ENCODE assay signal across 13 cellular contexts in genomic region chr4:140719022-140719421, GRCh38. TPM values are rescaled to one million over a fixed set of nuclear protein-coding genes. Genes with fewer than 3 reads are reported as not detected.
DNase-seq lines count a peak whose midpoint lies in the region; ATAC-seq and TF ChIP-seq lines count a peak whose summit lies in the region.
"Had no signal": no experiment of that assay in that cellular context is flagged by ENCODE, and none has a peak within 500 bp of the region (broad histone marks: within the 10 kb centered on the region; RNA-seq: fewer than 3 reads in every experiment).

No MANE protein-coding gene starts in this region.

- no peak for TF ChIP-seq EP300 in tibial nerve (IDR thresholded peaks at IDR 0.05)

- peaks cover 0 to 47% (median 26%) of the 10 kb centered on the region in 5 donors for H3K4me1 ChIP-seq in subcutaneous abdominal adipose tissue (ENCODE audit: control insufficient read depth in 5 of 5, insufficient read depth in 5 of 5, low read length in 5 of 5)
- H3K4me1 ChIP-seq in tibial nerve, result peaks cover 0 to 21% (median 15%) of the 10 kb centered on the region in 4 donors

- H3K4me3 Mint-ChIP-seq in activated naive CD4-positive, alpha-beta T cell treated with anti-CD3 and anti-CD28 coated beads, Interleukin-2, amount 10 ng/mL, durations not matched to agents 7 days and 5 days, result no peak overlapping the region
- H3K4me3 Mint-ChIP-seq in T-helper 17 cell, result peak overlapping the region; percentile 61
- H3K4me3 Mint-ChIP-seq: neural crest cell had no signal

- H3K36me3 Mint-ChIP-seq in activated naive CD4-positive, alpha-beta T cell treated with anti-CD3 and anti-CD28 coated beads, Interleukin-2, amount 50 U/mL, for 72 hours, result no peaks in the 10 kb centered on the region
- H3K36me3 Mint-ChIP-seq in activated naive CD4-positive, alpha-beta T cell treated with anti-CD3 and anti-CD28 coated beads, Interleukin-2, amount 10 ng/mL, durations not matched to agents 7 days and 5 days, result no peaks in the 10 kb centered on the region
- peaks cover 3% of the 10 kb centered on the region for H3K36me3 Mint-ChIP-seq in T-helper 17 cell (ENCODE audit: low read depth)

- H3K36me3 ChIP-seq in subcutaneous abdominal adipose tissue (ENCODE audit: control insufficient read depth in 5 of 5, insufficient read depth in 5 of 5, low read length in 5 of 5) (no peaks in the 10 kb centered on the region), tibial nerve (no peaks in the 10 kb centered on the region)
- H3K36me3 ChIP-seq: adrenal gland had no signal

- no peaks in the 10 kb centered on the region for H3K9me3 ChIP-seq in T-helper 17 cell (ENCODE audit: control insufficient read depth, low read length, poor library complexity, severe bottlenecking)
- H3K9me3 ChIP-seq in subcutaneous abdominal adipose tissue (ENCODE audit: control insufficient read depth in 5 of 5, low read length in 5 of 5), result no peaks in the 10 kb centered on the region
- H3K9me3 ChIP-seq in tibial nerve, result no peaks in the 10 kb centered on the region
- H3K9me3 ChIP-seq: adrenal gland had no signal

- H3K27me3 Mint-ChIP-seq in activated naive CD4-positive, alpha-beta T cell treated with anti-CD3 and anti-CD28 coated beads, Interleukin-2, amount 10 ng/mL, durations not matched to agents 7 days and 5 days, result no peaks in the 10 kb centered on the region
- peaks cover 5% of the 10 kb centered on the region for H3K27me3 Mint-ChIP-seq in T-helper 17 cell

- CTCF ChIA-PET in activated naive CD4-positive, alpha-beta T cell treated with anti-CD3 and anti-CD28 coated beads, Interleukin-2, amount 10 ng/mL, durations not matched to agents 7 days and 5 days (lab: Charles Lee), result no interaction called here

- TF ChIP-seq CTCF in fibroblast of pulmonary artery (IDR thresholded peaks at IDR 0.05; ENCODE audit: low read length, missing control alignments) (no peak), tibial nerve (IDR thresholded peaks at IDR 0.05) (no peak)

- peak overlapping the region in 1 of 2 donors; percentile 9 for H3K27ac Mint-ChIP-seq in activated naive CD4-positive, alpha-beta T cell treated with anti-CD3 and anti-CD28 coated beads, Interleukin-2, amount 50 U/mL, for 72 hours
- no peak overlapping the region for H3K27ac Mint-ChIP-seq in activated naive CD4-positive, alpha-beta T cell treated with anti-CD3 and anti-CD28 coated beads, Interleukin-2, amount 10 ng/mL, durations not matched to agents 7 days and 5 days
- H3K27ac Mint-ChIP-seq in T-helper 17 cell, result no peak overlapping the region

- peak overlapping the region; percentile 63 for H3K27ac ChIP-seq in subcutaneous abdominal adipose tissue (ENCODE audit: low read depth, low read length)
- peak overlapping the region in 1 of 4 donors; percentile 51 for H3K27ac ChIP-seq in tibial nerve

- H3K27me3 ChIP-seq in subcutaneous abdominal adipose tissue (ENCODE audit: control insufficient read depth in 5 of 5, insufficient read depth in 4 of 5, low read length in 5 of 5) (no peaks in the 10 kb centered on the region), tibial nerve (no peaks in the 10 kb centered on the region)
- H3K27me3 ChIP-seq: adrenal gland had no signal

- 88% methylated on average over 2 of the region's 2 CpGs for whole genome bisulfite sequencing in tibial nerve, 2 donors

- H3K4me3 ChIP-seq in fibroblast of pulmonary artery (replicated peaks; ENCODE audit: low read depth, low read length), result no peak overlapping the region
- no peak overlapping the region for H3K4me3 ChIP-seq in subcutaneous abdominal adipose tissue (ENCODE audit: low read depth in 1 of 5, low read length in 5 of 5)
- no peak overlapping the region for H3K4me3 ChIP-seq in tibial nerve
- H3K4me3 ChIP-seq: adrenal gland had no signal

- H3K9ac ChIP-seq in subcutaneous abdominal adipose tissue (ENCODE audit: low read length in 5 of 5), result no peak overlapping the region

- TF ChIP-seq POLR2A in tibial nerve (IDR thresholded peaks at IDR 0.05), result no peak

- DNase-seq in activated naive CD4-positive, alpha-beta T cell treated with anti-CD3 and anti-CD28 coated beads, Interleukin-2, amount 50 U/mL, for 72 hours (ENCODE audit: low spot score in 2 of 2), result no peak
- DNase-seq in activated naive CD4-positive, alpha-beta T cell treated with anti-CD3 and anti-CD28 coated beads, Interleukin-2, amount 10 ng/mL, durations not matched to agents 7 days and 5 days, result no peak
- DNase-seq in T-helper 17 cell, result no peak
- DNase-seq in fibroblast of pulmonary artery (ENCODE audit: low read depth), result peak; percentile 77
- no peak for DNase-seq in HuH-7.5 (ENCODE audit: low spot score)
- no peak for DNase-seq in tibial nerve (ENCODE audit: low spot score in 2 of 2)
- DNase-seq: adrenal gland, NCI-H2029 treated with DMSO at 0.1 percent for 48 hours, PC-3, T1000 had no signal

- peaks cover 6% of the 10 kb centered on the region for H3K4me1 Mint-ChIP-seq in activated naive CD4-positive, alpha-beta T cell treated with anti-CD3 and anti-CD28 coated beads, Interleukin-2, amount 10 ng/mL, durations not matched to agents 7 days and 5 days
- peaks cover 18% of the 10 kb centered on the region for H3K4me1 Mint-ChIP-seq in T-helper 17 cell

- H3K9me3 Mint-ChIP-seq in activated naive CD4-positive, alpha-beta T cell treated with anti-CD3 and anti-CD28 coated beads, Interleukin-2, amount 50 U/mL, for 72 hours, result no peaks in the 10 kb centered on the region
- no peaks in the 10 kb centered on the region for H3K9me3 Mint-ChIP-seq in activated naive CD4-positive, alpha-beta T cell treated with anti-CD3 and anti-CD28 coated beads, Interleukin-2, amount 10 ng/mL, durations not matched to agents 7 days and 5 days
- H3K9me3 Mint-ChIP-seq: neural crest cell had no signal

- peak; percentile 46 to 51 for ATAC-seq in activated naive CD4-positive, alpha-beta T cell treated with anti-CD3 and anti-CD28 coated beads, Interleukin-2, amount 50 U/mL, for 72 hours
- ATAC-seq in T-helper 17 cell, result no peak
- ATAC-seq in HG03135 (IDR thresholded peaks at IDR 0.05; ENCODE audit: unreplicated experiment), result no peak

RNA-seq across cellular contexts. Expression of gene TBC1D9, which starts 37.2 kb away (rescaled TPM):
- under 1 TPM in 1 of 2 donors, not detected in 1; 0.04 TPM for total RNA-seq in activated naive CD4-positive, alpha-beta T cell treated with anti-CD3 and anti-CD28 coated beads, Interleukin-2, amount 50 U/mL, for 72 hours
- total RNA-seq in T-helper 17 cell, result 1 to 10 TPM in 1 of 2 donors, under 1 TPM in 1; 0.76 to 3.1 TPM
- 10 to 100 TPM; 18.4 to 23.7 (median 19.6) TPM for total RNA-seq in tibial nerve

Comparison
In these comparisons a context has a peak if more than half of its experiments do, and no peak if none do; other contexts are left out.
1. ATAC-seq: peak in activated naive CD4-positive, alpha-beta T cell treated with anti-CD3 and anti-CD28 coated beads, Interleukin-2, amount 50 U/mL, for 72 hours (2 of 2); none in T-helper 17 cell (single experiment) and HG03135 (single experiment).
2. RNA of gene TBC1D9, which starts 37.2 kb away (total RNA-seq): 18.4 to 23.7 TPM in tibial nerve; 0.76 to 3.1 TPM in T-helper 17 cell and 0.04 TPM in activated naive CD4-positive, alpha-beta T cell treated with anti-CD3 and anti-CD28 coated beads, Interleukin-2, amount 50 U/mL, for 72 hours; every median in the first group is over 4 times any median in the second.